8 cellular contexts compared by ENCODE assay signal in the genomic region with DNA sequence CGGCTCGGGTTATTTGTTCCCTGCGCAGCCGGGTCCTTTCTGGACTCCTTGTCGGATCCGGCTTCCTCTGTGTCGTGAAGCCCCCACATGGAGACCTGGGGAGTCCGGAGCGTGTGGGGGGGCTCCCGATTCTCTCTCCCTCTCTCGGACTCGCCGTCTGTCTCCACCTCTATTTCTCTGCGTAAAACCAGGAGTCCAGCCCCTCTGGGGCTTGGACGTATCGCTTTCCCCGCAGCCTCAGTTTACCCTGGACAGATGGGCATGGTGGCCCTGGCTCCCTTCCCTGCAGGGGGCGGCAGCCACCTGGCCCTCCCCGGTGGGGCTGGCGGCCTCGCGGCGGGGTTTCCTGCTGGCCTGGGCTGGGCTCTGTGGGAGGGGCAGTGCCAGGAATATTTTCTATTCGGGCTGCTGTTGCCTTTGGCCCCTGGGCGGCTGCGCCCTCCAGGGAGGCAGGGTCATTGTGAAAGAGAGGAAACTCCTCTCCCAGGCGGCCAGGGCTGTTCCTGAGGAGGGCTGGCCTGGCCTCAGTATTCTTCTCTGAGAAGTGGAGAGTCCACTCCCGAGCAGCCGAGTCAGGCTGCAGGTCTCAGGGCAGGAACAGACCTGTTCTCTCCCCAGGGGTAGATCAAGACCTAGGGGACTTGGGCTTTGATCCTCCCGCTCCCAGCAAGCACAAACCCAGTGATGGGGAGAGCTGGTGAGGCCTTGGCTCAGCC. TPM values are rescaled to one million over a fixed set of nuclear protein-coding genes. Genes with fewer than 3 reads are reported as not detected.
DNase-seq lines count a peak whose midpoint lies in the region; ATAC-seq and TF ChIP-seq lines count a peak whose summit lies in the region.

No MANE protein-coding gene starts in this region.

- peak overlapping the region; percentile 7 for H3K27ac ChIP-seq in brain microvascular endothelial cell
- peak overlapping the region; percentile 73 to 79 for H3K27ac ChIP-seq in tibial artery

- intact Hi-C loops in left colon (cut with DNase I, micrococcal nuclease): no loop called here
- intact Hi-C loops in tibial artery (cut with DNase I; ENCODE audit: low total_unique reads): no loop called here

- ATAC-seq in left colon (peak; percentile 73), HG03159 (IDR thresholded peaks at IDR 0.05; ENCODE audit: unreplicated experiment) (no peak)

- H3K9me3 ChIP-seq in tibial artery: peaks cover 5 to 11% (median 9%) of the 10 kb centered on the region in 3 donors

- peak overlapping the region; percentile 85 for H3K4me3 ChIP-seq in HFF-Myc (replicated peaks; ENCODE audit: low read depth, low read length)
- peak overlapping the region; percentile 42 for H3K4me3 ChIP-seq in brain microvascular endothelial cell (ENCODE audit: low read depth, low read length)
- H3K4me3 ChIP-seq in tibial artery: peak overlapping the region; percentile 57 to 80

- in situ Hi-C loops in brain microvascular endothelial cell (cut with HindIII; ENCODE audit: low pct_ligation_motif_present, low sequenced_read_pairs): no loop called here

- H3K36me3 ChIP-seq in brain microvascular endothelial cell (replicated peaks) (no peaks in the 10 kb centered on the region), tibial artery (no peaks in the 10 kb centered on the region)

- peaks cover 0 to 47% (median 40%) of the 10 kb centered on the region in 4 donors for H3K4me1 ChIP-seq in tibial artery

- DNase-seq in 8988T (peak; percentile 77), HFF-Myc (ENCODE audit: extremely low read depth, low read depth) (no peak), brain microvascular endothelial cell (no peak), left colon (peak; percentile 70 to 80), tibial artery (peak; percentile 66 to 92), NCI-H1436 (lab: John Stamatoyannopoulos, UW) (no peak)
- no peak for DNase-seq in stimulated activated CD4-positive, alpha-beta T cell treated with anti-CD3 and anti-CD28 coated beads, Interleukin-4, amount 100 ng/mL, for 4 hours

- H3K27me3 ChIP-seq in brain microvascular endothelial cell (replicated peaks) (no peaks in the 10 kb centered on the region), tibial artery (no peaks in the 10 kb centered on the region)

- TF ChIP-seq CTCF in HFF-Myc (IDR thresholded peaks at IDR 0.05; ENCODE audit: low read depth, low read length, missing control alignments) (no peak), brain microvascular endothelial cell (IDR thresholded peaks at IDR 0.05; ENCODE audit: low read depth, low read length, missing control alignments) (no peak), tibial artery (IDR thresholded peaks at IDR 0.05) (peak in 1 of 2 experiments; percentile 9)

RNA-seq across cellular contexts. Expression of a gene that starts 0.7 kb away (rescaled TPM):
- total RNA-seq in left colon: 100 to 1,000 TPM; 264 to 515 TPM

Comparison
In these comparisons a context has a peak if more than half of its experiments do, and no peak if none do; other contexts are left out.
1. DNase-seq: peak in 8988T (single experiment), left colon (2 of 2) and tibial artery (2 of 2); none in HFF-Myc (single experiment), brain microvascular endothelial cell (single experiment), stimulated activated CD4-positive, alpha-beta T cell treated with anti-CD3 and anti-CD28 coated beads, Interleukin-4, amount 100 ng/mL, for 4 hours (0 of 2) and NCI-H1436 (single experiment).
2. Peak in every context shown above with its lines, with median percentiles within 50 percentile points of each other: H3K4me3 ChIP-seq.